In the genomic region with DNA sequence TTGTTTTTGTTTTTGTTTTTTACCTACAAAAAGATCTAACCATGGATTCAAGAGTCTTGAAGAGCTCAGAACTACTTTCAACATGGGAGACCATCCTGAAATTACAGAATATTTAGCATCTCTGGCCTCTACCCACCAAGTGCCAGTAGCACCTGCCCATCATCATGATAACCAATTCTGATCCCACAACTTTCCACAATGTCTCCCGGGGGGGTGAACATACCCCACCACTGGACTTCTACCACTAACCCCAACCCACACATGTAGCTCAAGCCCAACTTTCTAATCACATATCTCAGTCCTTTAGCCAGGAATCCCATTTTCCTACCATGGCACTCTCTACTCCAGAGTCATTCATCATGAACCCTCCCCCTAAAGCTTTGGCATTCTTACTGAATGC, we compare ENCODE assay signal across 26 cellular contexts. TPM values are rescaled to one million over a fixed set of nuclear protein-coding genes. Genes with fewer than 3 reads are reported as not detected.
DNase-seq lines count a peak whose midpoint lies in the region; ATAC-seq and TF ChIP-seq lines count a peak whose summit lies in the region.
"Had no signal": no experiment of that assay in that cellular context is flagged by ENCODE, and none has a peak within 500 bp of the region (broad histone marks: within the 10 kb centered on the region; RNA-seq: fewer than 3 reads in every experiment).

No MANE protein-coding gene starts in this region.

- no peak overlapping the region for H2AFZ ChIP-seq in DND-41 (ENCODE audit: low read depth, low read length)

- no peaks in the 10 kb centered on the region for H3K27me3 ChIP-seq in DND-41 (ENCODE audit: insufficient read depth, low read length, poor library complexity)
- H3K27me3 ChIP-seq in heart right ventricle = no peaks in the 10 kb centered on the region
- H3K27me3 ChIP-seq: colonic mucosa, foreskin keratinocyte, heart left ventricle, right lobe of liver had no signal

- intact Hi-C loops in activated T-helper 2 cell treated with anti-CD3 and anti-CD28 coated beads, Interferon-gamma antibody, Interleukin-2, Interleukin-4, amounts not matched to agents 10 μg/mL and 5 μg/mL and 100 μg/mL, durations not matched to agents 14 hours and 24 hours and 36 hours (cut with micrococcal nuclease) = no loop called here
- intact Hi-C loops in heart right ventricle (cut with DNase I) = no loop called here

- peaks cover 81% of the 10 kb centered on the region for H3K4me1 Mint-ChIP-seq in activated CD4-positive, alpha-beta T cell treated with anti-CD3 and anti-CD28 coated beads, Interleukin-2, amount 10 ng/mL, durations not matched to agents 7 days and 5 days
- peaks cover 64% of the 10 kb centered on the region for H3K4me1 Mint-ChIP-seq in activated T-helper 2 cell treated with anti-CD3 and anti-CD28 coated beads, Interferon-gamma antibody, Interleukin-2, Interleukin-4, amounts not matched to agents 10 μg/mL and 5 μg/mL and 100 μg/mL, durations not matched to agents 14 hours and 24 hours and 36 hours (ENCODE audit: low read depth)
- peaks cover 57 to 81% (median 64%) of the 10 kb centered on the region in 3 donors for H3K4me1 Mint-ChIP-seq in naive B cell

- H3K36me3 Mint-ChIP-seq in activated CD4-positive, alpha-beta T cell treated with anti-CD3 and anti-CD28 coated beads, Interleukin-2, amount 10 ng/mL, durations not matched to agents 7 days and 5 days (ENCODE audit: low read depth) = peaks cover 36% of the 10 kb centered on the region
- H3K36me3 Mint-ChIP-seq in activated T-helper 2 cell treated with anti-CD3 and anti-CD28 coated beads, Interferon-gamma antibody, Interleukin-2, Interleukin-4, amounts not matched to agents 10 μg/mL and 5 μg/mL and 100 μg/mL, durations not matched to agents 14 hours and 24 hours and 36 hours (ENCODE audit: low read depth) = peaks cover 12% of the 10 kb centered on the region
- H3K36me3 Mint-ChIP-seq in naive B cell = peaks cover 0 to 15% of the 10 kb centered on the region in 2 donors
- H3K36me3 Mint-ChIP-seq: type B pancreatic cell had no signal

- H3K4me1 ChIP-seq in DND-41 (ENCODE audit: insufficient read depth, low read length) (peaks cover 73% of the 10 kb centered on the region), heart right ventricle (peaks cover 0 to 61% (median 18%) of the 10 kb centered on the region in 9 donors)
- H3K4me1 ChIP-seq: colonic mucosa had no signal

- CTCF ChIA-PET in activated CD4-positive, alpha-beta T cell treated with anti-CD3 and anti-CD28 coated beads, Interleukin-2, amount 10 ng/mL, durations not matched to agents 7 days and 5 days (lab: Charles Lee) = interaction anchor here (0.6 to 0.9 kb wide), 2 partner anchors 147 to 794 kb away, joined by 3 to 6 read pairs; no protein-coding TSS in a partner anchor

- peak overlapping the region; percentile 78 for H3K27ac Mint-ChIP-seq in activated CD4-positive, alpha-beta T cell treated with anti-CD3 and anti-CD28 coated beads, Interleukin-2, amount 10 ng/mL, durations not matched to agents 7 days and 5 days
- H3K27ac Mint-ChIP-seq in activated T-helper 2 cell treated with anti-CD3 and anti-CD28 coated beads, Interferon-gamma antibody, Interleukin-2, Interleukin-4, amounts not matched to agents 10 μg/mL and 5 μg/mL and 100 μg/mL, durations not matched to agents 14 hours and 24 hours and 36 hours = peak overlapping the region; percentile 25
- H3K27ac Mint-ChIP-seq in naive B cell = peak overlapping the region; percentile 41 to 98 (median 92)
- H3K27ac Mint-ChIP-seq: type B pancreatic cell had no signal

- H3K9me3 ChIP-seq in DND-41 (ENCODE audit: insufficient read depth, low read length, severe bottlenecking) (no peaks in the 10 kb centered on the region), heart right ventricle (no peaks in the 10 kb centered on the region)
- H3K9me3 ChIP-seq: colonic mucosa, heart left ventricle, right lobe of liver had no signal

- DNase-seq in activated CD4-positive, alpha-beta T cell treated with anti-CD3 and anti-CD28 coated beads, Interleukin-2, amount 10 ng/mL, durations not matched to agents 7 days and 5 days = no peak
- no peak for DNase-seq in activated CD4-positive, alpha-beta T cell treated with anti-CD3 and anti-CD28 coated beads, Interleukin-2, amount 50 U/mL, for 48 hours
- DNase-seq in DND-41 (no peak), naive B cell (no peak), heart right ventricle (no peak), NCI-H128 (lab: John Stamatoyannopoulos, UW; ENCODE audit: unreplicated experiment) (no peak)
- DNase-seq in activated T-helper 2 cell treated with anti-CD3 and anti-CD28 coated beads, Interferon-gamma antibody, Interleukin-2, Interleukin-4, amounts not matched to agents 10 μg/mL and 5 μg/mL and 100 μg/mL, durations not matched to agents 14 hours and 24 hours and 36 hours (ENCODE audit: low spot score) = no peak
- DNase-seq: activated CD4-positive, alpha-beta T cell treated with anti-CD3 and anti-CD28 coated beads, Interleukin-2, amount 50 U/mL, for 4 hours; activated T-cell treated with anti-CD3 and anti-CD28 coated beads, Interleukin-2, amount 50 U/mL, for 1 hour; aorta; colonic mucosa; foreskin keratinocyte; heart left ventricle; left cardiac atrium; NCI-H1694; NK-92 treated with Interleukin-12 subunit alpha and Interleukin-12 subunit beta, amount 100 ng/mL, for 24 hours; posterior cingulate gyrus; right lobe of liver; Right ventricle myocardium superior; stimulated activated CD4-positive, alpha-beta T cell treated with anti-CD3 and anti-CD28 coated beads, Interleukin-12 subunit alpha, Interleukin-12 subunit beta, amount 100 ng/mL, for 4 hours; stimulated activated CD4-positive, alpha-beta T cell treated with anti-CD3 and anti-CD28 coated beads, Interleukin-4, amount 100 ng/mL, for 1 hour; T1000; WERI-Rb-1 had no signal

- no peaks in the 10 kb centered on the region for H3K79me2 ChIP-seq in DND-41 (ENCODE audit: insufficient read depth, low read length)

- H3K36me3 ChIP-seq in DND-41 (ENCODE audit: insufficient read depth, low read length) (no peaks in the 10 kb centered on the region), heart right ventricle (no peaks in the 10 kb centered on the region)
- H3K36me3 ChIP-seq: colonic mucosa, heart left ventricle, right lobe of liver, WERI-Rb-1 had no signal

- TF ChIP-seq CTCF in DND-41 (IDR thresholded peaks at IDR 0.05; ENCODE audit: borderline replicate concordance, extremely low read depth, low read length, poor library complexity, severe bottlenecking) = no peak
- TF ChIP-seq CTCF in heart right ventricle (IDR thresholded peaks at IDR 0.05) = no peak

- H3K27me3 Mint-ChIP-seq in activated CD4-positive, alpha-beta T cell treated with anti-CD3 and anti-CD28 coated beads, Interleukin-2, amount 10 ng/mL, durations not matched to agents 7 days and 5 days = no peaks in the 10 kb centered on the region
- H3K27me3 Mint-ChIP-seq in activated T-helper 2 cell treated with anti-CD3 and anti-CD28 coated beads, Interferon-gamma antibody, Interleukin-2, Interleukin-4, amounts not matched to agents 10 μg/mL and 5 μg/mL and 100 μg/mL, durations not matched to agents 14 hours and 24 hours and 36 hours (ENCODE audit: low read depth) = no peaks in the 10 kb centered on the region
- no peaks in the 10 kb centered on the region for H3K27me3 Mint-ChIP-seq in naive B cell

- H4K20me1 ChIP-seq in DND-41 (ENCODE audit: insufficient read depth, low read length) = no peaks in the 10 kb centered on the region

- no peak overlapping the region for H3K9ac ChIP-seq in DND-41 (ENCODE audit: low read depth, low read length)

- H3K4me3 ChIP-seq in DND-41 (ENCODE audit: low read depth in 1 of 2, low read length in 2 of 2) = no peak overlapping the region
- H3K4me3 ChIP-seq in heart right ventricle = no peak overlapping the region
- H3K4me3 ChIP-seq: colonic mucosa, GM12878, heart left ventricle, right lobe of liver had no signal

- WGBS in heart right ventricle, 2 donors = 95 to 100% methylated on average over 1 of the region's 1 CpG

- no peak overlapping the region for H3K4me3 Mint-ChIP-seq in activated CD4-positive, alpha-beta T cell treated with anti-CD3 and anti-CD28 coated beads, Interleukin-2, amount 10 ng/mL, durations not matched to agents 7 days and 5 days
- peak overlapping the region; percentile 0 for H3K4me3 Mint-ChIP-seq in activated T-helper 2 cell treated with anti-CD3 and anti-CD28 coated beads, Interferon-gamma antibody, Interleukin-2, Interleukin-4, amounts not matched to agents 10 μg/mL and 5 μg/mL and 100 μg/mL, durations not matched to agents 14 hours and 24 hours and 36 hours (ENCODE audit: low read depth)
- peak overlapping the region in 6 of 8 donors; percentile 4 to 84 (median 52) for H3K4me3 Mint-ChIP-seq in naive B cell
- H3K4me3 Mint-ChIP-seq: type B pancreatic cell had no signal

- peaks cover 23% of the 10 kb centered on the region for H3K9me3 Mint-ChIP-seq in activated CD4-positive, alpha-beta T cell treated with anti-CD3 and anti-CD28 coated beads, Interleukin-2, amount 10 ng/mL, durations not matched to agents 7 days and 5 days
- no peaks in the 10 kb centered on the region for H3K9me3 Mint-ChIP-seq in activated T-helper 2 cell treated with anti-CD3 and anti-CD28 coated beads, Interferon-gamma antibody, Interleukin-2, Interleukin-4, amounts not matched to agents 10 μg/mL and 5 μg/mL and 100 μg/mL, durations not matched to agents 14 hours and 24 hours and 36 hours
- H3K9me3 Mint-ChIP-seq in naive B cell = peaks cover 0 to 2% (median 1%) of the 10 kb centered on the region in 7 donors
- H3K9me3 Mint-ChIP-seq: type B pancreatic cell had no signal

- H3K4me2 ChIP-seq in DND-41 (ENCODE audit: insufficient read depth, low read length) = no peak overlapping the region

- peak overlapping the region; percentile 98 for H3K27ac ChIP-seq in DND-41 (ENCODE audit: low read length)
- peak overlapping the region in 1 of 10 donors; percentile 91 for H3K27ac ChIP-seq in heart right ventricle
- H3K27ac ChIP-seq: WERI-Rb-1 had no signal

- POLR2A ChIA-PET in activated CD4-positive, alpha-beta T cell treated with anti-CD3 and anti-CD28 coated beads, Interleukin-2, amount 10 ng/mL, durations not matched to agents 7 days and 5 days (lab: Charles Lee) = no interaction called here

- ATAC-seq in DND-41 (ENCODE audit: insufficient read depth, low read depth) (no peak), naive B cell (ENCODE audit: low read depth in 2 of 2) (no peak), GM21515 (IDR thresholded peaks at IDR 0.05; ENCODE audit: unreplicated experiment) (no peak), heart right ventricle (no peak)
- ATAC-seq: foreskin keratinocyte, GM12878, heart left ventricle, left cardiac atrium had no signal

RNA-seq across cellular contexts. Expression of a gene that starts 15.7 kb away (rescaled TPM):
- 10 to 100 TPM; 55.5 to 64.4 TPM for total RNA-seq in activated CD4-positive, alpha-beta T cell treated with anti-CD3 and anti-CD28 coated beads, Interleukin-2, amount 10 ng/mL, durations not matched to agents 7 days and 5 days
- total RNA-seq in activated T-helper 2 cell treated with anti-CD3 and anti-CD28 coated beads, Interferon-gamma antibody, Interleukin-2, Interleukin-4, amounts not matched to agents 10 μg/mL and 5 μg/mL and 100 μg/mL, durations not matched to agents 14 hours and 24 hours and 36 hours = 34.8 and 36.8 TPM in 2 replicates
- polyA plus RNA-seq in naive B cell (ENCODE audit: low read depth in 6 of 6) = 10 to 100 TPM; 41.4 to 61.7 (median 50.8) TPM
- total RNA-seq in heart right ventricle = 10 to 100 TPM in 6 of 10 donors, 1 to 10 TPM in 4; 6.7 to 22.9 (median 10.4) TPM
- polyA plus RNA-seq in heart right ventricle = 10 to 100 TPM; 10.3 to 14.3 TPM

RNA-seq across cellular contexts. Expression of a gene that starts 52.1 kb away (rescaled TPM):
- 10 to 100 TPM; 41.0 to 42.9 TPM for total RNA-seq in activated CD4-positive, alpha-beta T cell treated with anti-CD3 and anti-CD28 coated beads, Interleukin-2, amount 10 ng/mL, durations not matched to agents 7 days and 5 days
- 23.4 and 24.7 TPM in 2 replicates for total RNA-seq in activated T-helper 2 cell treated with anti-CD3 and anti-CD28 coated beads, Interferon-gamma antibody, Interleukin-2, Interleukin-4, amounts not matched to agents 10 μg/mL and 5 μg/mL and 100 μg/mL, durations not matched to agents 14 hours and 24 hours and 36 hours
- polyA plus RNA-seq in naive B cell (ENCODE audit: low read depth in 6 of 6) (10 to 100 TPM; 56.9 to 83.1 (median 71.0) TPM), heart right ventricle (10 to 100 TPM; 11.9 to 12.1 TPM)
- 10 to 100 TPM in 1 of 10 donors, 1 to 10 TPM in 9; 4.1 to 16.8 (median 6.9) TPM for total RNA-seq in heart right ventricle

Comparison
In these comparisons a context has a peak if more than half of its experiments do, and no peak if none do; other contexts are left out.
1. H3K27ac Mint-ChIP-seq: peak in every context shown above with its lines; median percentile 92 in naive B cell; 78 in activated CD4-positive, alpha-beta T cell treated with anti-CD3 and anti-CD28 coated beads, Interleukin-2, amount 10 ng/mL, durations not matched to agents 7 days and 5 days; 25 in activated T-helper 2 cell treated with anti-CD3 and anti-CD28 coated beads, Interferon-gamma antibody, Interleukin-2, Interleukin-4, amounts not matched to agents 10 μg/mL and 5 μg/mL and 100 μg/mL, durations not matched to agents 14 hours and 24 hours and 36 hours.